In genomic region chr9:98117984-98118639, GRCh38 we compare ENCODE assay signal across 8 cellular contexts. TPM values are rescaled to one million over a fixed set of nuclear protein-coding genes. Genes with fewer than 3 reads are reported as not detected.
DNase-seq lines count a peak whose midpoint lies in the region; ATAC-seq and TF ChIP-seq lines count a peak whose summit lies in the region.

No MANE protein-coding gene starts in this region.

- 71% methylated on average over 5 of the region's 5 CpGs for WGBS in SK-N-SH (ENCODE audit: low lambda C conversion rate)

- peak overlapping the region; percentile 95 for H2AFZ ChIP-seq in SK-N-SH (ENCODE audit: low read depth)

- no peak for TF ChIP-seq EP300 in SK-N-SH (IDR thresholded peaks at IDR 0.05; ENCODE audit: borderline replicate concordance in 1 of 2, low read depth in 1 of 2, low read length in 1 of 2)

- CTCF ChIA-PET in SK-N-SH (lab: Yijun Ruan, JAX), result interaction anchor here (1.0 to 2.6 kb wide), 13 partner anchors 7 to 117 kb away, joined by 3 to 19 read pairs (median 5); no protein-coding TSS in a partner anchor

- no peaks in the 10 kb centered on the region for H3K27me3 ChIP-seq in SK-N-SH (ENCODE audit: insufficient read depth)

- no peaks in the 10 kb centered on the region for H3K9me3 ChIP-seq in SK-N-SH

- H3K27ac ChIP-seq in SK-N-SH (ENCODE audit: low read depth in 2 of 2, low read length in 1 of 2), result no peak overlapping the region

- no peaks in the 10 kb centered on the region for H4K20me1 ChIP-seq in SK-N-SH (ENCODE audit: insufficient read depth)

- peak overlapping the region; percentile 64 to 65 for H3K4me3 ChIP-seq in SK-N-SH (ENCODE audit: low read depth in 2 of 2, low read length in 1 of 2)

- peak overlapping the region; percentile 59; the same call in 1 of the 2 replicates for H3K9ac ChIP-seq in SK-N-SH

- no peaks in the 10 kb centered on the region for H3K36me3 ChIP-seq in SK-N-SH (replicated peaks in 1 of 2; ENCODE audit: control insufficient read depth in 1 of 2, insufficient read depth in 2 of 2, low read length in 1 of 2)

- no peaks in the 10 kb centered on the region for H3K79me2 ChIP-seq in SK-N-SH (ENCODE audit: insufficient read depth)

- H3K4me1 ChIP-seq in SK-N-SH (ENCODE audit: control insufficient read depth in 1 of 2, insufficient read depth in 2 of 2, low read depth in 1 of 2, low read length in 1 of 2), result peaks cover 0 to 30% of the 10 kb centered on the region in 2 experiments; a peak in 3 of 4 replicates

- DNase-seq in CD1c-positive myeloid dendritic cell (ENCODE audit: extremely low spot score) (peak; percentile 57), SK-N-SH (peak; percentile 43), amniotic epithelial cell (ENCODE audit: low read depth) (peak; percentile 21), iPS-NIHi7 (ENCODE audit: extremely low spot score) (peak; percentile 46), NCI-H2029 treated with DMSO at 0.1 percent for 48 hours (lab: John Stamatoyannopoulos, UW) (no peak)
- peak; percentile 21 for DNase-seq in stimulated activated CD4-positive, alpha-beta T cell treated with anti-CD3 and anti-CD28 coated beads, Interleukin-2, amount 100 ng/mL, for 48 hours

- no peaks in the 10 kb centered on the region for H3K9me2 ChIP-seq in SK-N-SH

- H3F3A ChIP-seq in SK-N-SH (replicated peaks; ENCODE audit: insufficient read depth), result no peaks in the 10 kb centered on the region

- ATAC-seq in GM19328 (IDR thresholded peaks at IDR 0.05; ENCODE audit: unreplicated experiment) (peak; percentile 39), HG03460 (IDR thresholded peaks at IDR 0.05; ENCODE audit: unreplicated experiment) (peak; percentile 49)

- TF ChIP-seq RAD21 in SK-N-SH (IDR thresholded peaks at IDR 0.05; ENCODE audit: low read length), result 0 out of 2 replicates have a peak, but pooled peaks have one; percentile 7

- H3K4me2 ChIP-seq in SK-N-SH, result peak overlapping the region; percentile 88

- TF ChIP-seq CTCF in SK-N-SH (IDR thresholded peaks at IDR 0.05), result no peak

- POLR2A ChIA-PET in SK-N-SH (lab: Yijun Ruan, JAX), result interaction anchor here (1.6 kb wide), 1 partner anchor 9 kb away, joined by 6 read pairs; no protein-coding TSS in a partner anchor

TF ChIP-seq in SK-N-SH, 30 proteins besides CTCF, POLR2A, EP300 and RAD21:
- TF ChIP-seq CHD2 (IDR thresholded peaks at IDR 0.05; ENCODE audit: low read length, partially characterized antibody) (no peak), REST (IDR thresholded peaks at IDR 0.05; ENCODE audit: low read depth, low read length) (no peak), RXRA (IDR thresholded peaks at IDR 0.05; ENCODE audit: borderline replicate concordance, low read depth) (no peak), JUND (IDR thresholded peaks at IDR 0.05) (no peak), NFIC (IDR thresholded peaks at IDR 0.05; ENCODE audit: borderline replicate concordance) (no peak), IRF3 (IDR thresholded peaks at IDR 0.05; ENCODE audit: low read depth, low read length) (no peak), ELF1 (IDR thresholded peaks at IDR 0.05) (no peak), YY1 (IDR thresholded peaks at IDR 0.05; ENCODE audit: low read depth) (no peak), RCOR1 (IDR thresholded peaks at IDR 0.05; ENCODE audit: low read length) (no peak), MEF2A (IDR thresholded peaks at IDR 0.05; ENCODE audit: borderline replicate concordance, low read depth) (no peak), TEAD4 (IDR thresholded peaks at IDR 0.05; ENCODE audit: borderline replicate concordance, insufficient read depth) (no peak), USF2 (IDR thresholded peaks at IDR 0.05; ENCODE audit: borderline replicate concordance, low read depth, low read length) (no peak), RFX5 (IDR thresholded peaks at IDR 0.05; ENCODE audit: low read length) (no peak), POLR2AphosphoS5 (IDR thresholded peaks at IDR 0.05; ENCODE audit: low read depth, low read length) (no peak), SIN3A (IDR thresholded peaks at IDR 0.05; ENCODE audit: borderline replicate concordance, low read depth, low read length) (no peak), GABPA (IDR thresholded peaks at IDR 0.05; ENCODE audit: low read depth) (no peak)
- TF ChIP-seq, protein P1, sequence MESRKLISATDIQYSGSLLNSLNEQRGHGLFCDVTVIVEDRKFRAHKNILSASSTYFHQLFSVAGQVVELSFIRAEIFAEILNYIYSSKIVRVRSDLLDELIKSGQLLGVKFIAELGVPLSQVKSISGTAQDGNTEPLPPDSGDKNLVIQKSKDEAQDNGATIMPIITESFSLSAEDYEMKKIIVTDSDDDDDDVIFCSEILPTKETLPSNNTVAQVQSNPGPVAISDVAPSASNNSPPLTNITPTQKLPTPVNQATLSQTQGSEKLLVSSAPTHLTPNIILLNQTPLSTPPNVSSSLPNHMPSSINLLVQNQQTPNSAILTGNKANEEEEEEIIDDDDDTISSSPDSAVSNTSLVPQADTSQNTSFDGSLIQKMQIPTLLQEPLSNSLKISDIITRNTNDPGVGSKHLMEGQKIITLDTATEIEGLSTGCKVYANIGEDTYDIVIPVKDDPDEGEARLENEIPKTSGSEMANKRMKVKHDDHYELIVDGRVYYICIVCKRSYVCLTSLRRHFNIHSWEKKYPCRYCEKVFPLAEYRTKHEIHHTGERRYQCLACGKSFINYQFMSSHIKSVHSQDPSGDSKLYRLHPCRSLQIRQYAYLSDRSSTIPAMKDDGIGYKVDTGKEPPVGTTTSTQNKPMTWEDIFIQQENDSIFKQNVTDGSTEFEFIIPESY (IDR thresholded peaks at IDR 0.05; ENCODE audit: borderline replicate concordance, low read depth), result no peak
- TF ChIP-seq, protein P2, sequence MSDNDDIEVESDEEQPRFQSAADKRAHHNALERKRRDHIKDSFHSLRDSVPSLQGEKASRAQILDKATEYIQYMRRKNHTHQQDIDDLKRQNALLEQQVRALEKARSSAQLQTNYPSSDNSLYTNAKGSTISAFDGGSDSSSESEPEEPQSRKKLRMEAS (IDR thresholded peaks at IDR 0.05; ENCODE audit: low read depth), result no peak

RNA-seq across cellular contexts. Expression of gene TRIM14, which starts 0.9 kb away (rescaled TPM):
- polyA plus RNA-seq in SK-N-SH (2012; rRNA removed), result 13.4 and 15.3 TPM in 2 replicates
- polyA plus RNA-seq in SK-N-SH (2012; cell fraction: cytosol; rRNA removed), result 10.7 and 16.1 TPM in 2 replicates
- 18.3 and 19.3 TPM in 2 replicates for polyA plus RNA-seq in SK-N-SH (2012; cell fraction: nucleus; rRNA removed)
